8 cellular contexts compared by ENCODE assay signal in the genomic region with DNA sequence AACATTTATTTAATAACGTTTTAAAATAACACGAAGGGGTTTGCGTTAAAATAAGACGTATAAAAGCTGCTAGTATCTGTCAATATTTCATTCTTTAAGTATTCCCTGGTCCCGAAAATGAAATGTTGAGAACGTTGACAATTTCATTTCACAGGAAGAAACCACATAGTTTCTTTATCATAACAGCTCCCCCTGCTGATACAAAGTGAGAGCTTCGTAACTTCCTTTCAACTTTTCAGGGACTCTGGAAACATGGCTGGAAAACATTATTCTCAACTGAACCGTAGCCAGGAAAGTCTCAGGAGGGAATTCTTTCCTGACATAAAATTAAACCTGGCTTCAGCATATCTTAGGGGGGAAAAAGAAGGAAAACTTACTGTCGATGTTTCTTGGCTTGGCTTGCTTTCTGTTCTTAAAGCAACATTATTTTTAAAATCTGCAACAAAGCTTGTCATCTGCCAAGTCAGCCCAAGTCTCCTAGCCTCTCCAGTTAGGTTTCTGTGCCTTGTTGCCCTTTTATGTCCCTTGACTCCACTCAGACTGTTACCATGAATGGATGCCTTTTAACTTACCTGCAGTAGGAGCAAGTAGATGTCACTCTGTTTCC.
DNase-seq lines count a peak whose midpoint lies in the region; FAIRE-seq and TF ChIP-seq lines count a peak whose summit lies in the region.

No MANE protein-coding gene starts in this region.

- FAIRE-seq in islet of Langerhans (lab: Jason Lieb, UNC) = peak; percentile 89

- no peaks in the 10 kb centered on the region for H3K36me3 ChIP-seq in brain microvascular endothelial cell (replicated peaks)

- in situ Hi-C loops in brain microvascular endothelial cell (cut with HindIII; ENCODE audit: low pct_ligation_motif_present, low sequenced_read_pairs) = loop anchor here (25.0 kb wide), 1 partner anchor 160 kb away; no protein-coding TSS in a partner anchor

- H3K27ac ChIP-seq in brain microvascular endothelial cell = no peak overlapping the region

- DNase-seq in AG10803 (ENCODE audit: low read depth) = peak; percentile 76
- DNase-seq in NCI-H748 (lab: John Stamatoyannopoulos, UW; ENCODE audit: unreplicated experiment) = peak; percentile 82
- DNase-seq in brain microvascular endothelial cell = peak; percentile 60
- DNase-seq in stromal cell of bone marrow (ENCODE audit: low read depth) = peak; percentile 82
- DNase-seq in activated naive CD4-positive, alpha-beta T cell treated with anti-CD3 and anti-CD28 coated beads, Interleukin-2, amount 50 U/mL, for 16 hours = no peak
- no peak for DNase-seq in stimulated activated CD4-positive, alpha-beta T cell treated with anti-CD3 and anti-CD28 coated beads, Interleukin-4, amount 100 ng/mL, for 1 hour

- TF ChIP-seq CTCF in AG10803 (conservative IDR thresholded peaks at IDR 0.05; ENCODE audit: low read length) (peak; percentile 88), GM12874 (IDR thresholded peaks at IDR 0.05; ENCODE audit: insufficient read depth, low read depth, low read length) (peak; percentile 43; the same call in 1 of the 2 replicates), brain microvascular endothelial cell (IDR thresholded peaks at IDR 0.05; ENCODE audit: low read depth, low read length, missing control alignments) (peak; percentile 63)

- H3K27me3 ChIP-seq in brain microvascular endothelial cell (replicated peaks) = no peaks in the 10 kb centered on the region

- H3K4me3 ChIP-seq in AG10803 (ENCODE audit: low read length) (no peak overlapping the region), brain microvascular endothelial cell (ENCODE audit: low read depth, low read length) (no peak overlapping the region)

Comparison
In these comparisons a context has a peak if more than half of its experiments do, and no peak if none do; other contexts are left out.
1. DNase-seq: peak in AG10803 (single experiment), NCI-H748 (single experiment), brain microvascular endothelial cell (single experiment) and stromal cell of bone marrow (single experiment); none in activated naive CD4-positive, alpha-beta T cell treated with anti-CD3 and anti-CD28 coated beads, Interleukin-2, amount 50 U/mL, for 16 hours (single experiment) and stimulated activated CD4-positive, alpha-beta T cell treated with anti-CD3 and anti-CD28 coated beads, Interleukin-4, amount 100 ng/mL, for 1 hour (single experiment).
2. Peak in every context shown above with its lines, with median percentiles within 50 percentile points of each other: CTCF ChIP-seq.